In the genomic region with DNA sequence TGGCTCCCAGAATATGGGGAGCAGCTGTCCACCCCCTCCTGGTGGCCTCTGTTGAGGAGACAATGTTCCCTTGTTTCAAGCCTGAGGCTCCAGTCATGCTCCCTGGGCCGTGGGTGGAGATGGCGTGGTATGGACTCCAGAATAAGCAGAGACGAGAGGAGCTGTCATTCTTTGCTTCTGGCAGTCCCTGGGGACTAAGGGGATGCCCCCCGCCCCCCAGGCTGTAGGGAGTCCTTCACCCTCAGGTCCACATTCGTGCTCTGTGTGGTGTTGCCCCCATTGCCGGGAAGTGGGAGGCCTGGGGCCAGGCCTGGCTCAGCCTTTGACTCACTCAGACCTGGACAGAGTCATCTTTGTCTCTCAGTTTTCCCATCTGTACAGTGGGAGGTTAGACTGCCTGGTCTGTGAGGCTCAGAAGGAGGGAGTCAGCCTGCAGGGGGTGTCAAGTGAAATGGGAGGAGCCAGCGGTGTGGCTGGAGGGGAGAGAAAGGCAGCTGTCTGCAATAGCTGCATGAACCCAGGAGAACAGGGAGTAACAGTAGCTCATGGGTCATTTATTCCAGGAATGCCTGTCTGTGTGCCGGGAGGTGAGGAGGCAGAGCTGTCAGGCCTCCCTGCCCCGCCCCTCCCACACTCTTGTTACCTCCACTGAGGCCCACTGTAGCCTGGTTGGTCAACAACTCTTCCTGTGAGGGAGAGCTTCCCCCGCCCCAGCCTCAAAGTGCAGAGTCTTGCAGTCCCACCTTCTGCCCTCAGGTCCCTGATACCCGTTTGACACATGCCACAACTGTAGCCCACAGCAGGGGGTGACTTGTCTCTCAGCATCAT, we compare ENCODE assay signal across 1 cellular context.
A peak's percentile ranks its signal among the peaks of the same experiment; 100 is the strongest.
TF ChIP-seq lines count a peak whose summit lies in the region.

No MANE protein-coding gene starts in this region.

TF ChIP-seq in HepG2, 621 proteins besides CTCF, POLR2A, EP300 and RAD21 (continued from another document and continues in another):
- TF ChIP-seq, protein P1, sequence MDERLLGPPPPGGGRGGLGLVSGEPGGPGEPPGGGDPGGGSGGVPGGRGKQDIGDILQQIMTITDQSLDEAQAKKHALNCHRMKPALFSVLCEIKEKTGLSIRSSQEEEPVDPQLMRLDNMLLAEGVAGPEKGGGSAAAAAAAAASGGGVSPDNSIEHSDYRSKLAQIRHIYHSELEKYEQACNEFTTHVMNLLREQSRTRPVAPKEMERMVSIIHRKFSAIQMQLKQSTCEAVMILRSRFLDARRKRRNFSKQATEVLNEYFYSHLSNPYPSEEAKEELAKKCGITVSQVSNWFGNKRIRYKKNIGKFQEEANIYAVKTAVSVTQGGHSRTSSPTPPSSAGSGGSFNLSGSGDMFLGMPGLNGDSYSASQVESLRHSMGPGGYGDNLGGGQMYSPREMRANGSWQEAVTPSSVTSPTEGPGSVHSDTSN (CRISPR knock-in tag; IDR thresholded peaks at IDR 0.05) = peak; percentile 57; the same call in 1 of the 2 replicates
- 0 out of 2 replicates have a peak, but pooled peaks have one; percentile 46 for TF ChIP-seq FOXK1 (CRISPR knock-in tag; IDR thresholded peaks at IDR 0.05; ENCODE audit: borderline replicate concordance, low read depth)
- peak; percentile 47; the same call in 1 of the 2 replicates for TF ChIP-seq NRL (CRISPR knock-in tag; IDR thresholded peaks at IDR 0.05; ENCODE audit: borderline replicate concordance)
- TF ChIP-seq, protein P2, sequence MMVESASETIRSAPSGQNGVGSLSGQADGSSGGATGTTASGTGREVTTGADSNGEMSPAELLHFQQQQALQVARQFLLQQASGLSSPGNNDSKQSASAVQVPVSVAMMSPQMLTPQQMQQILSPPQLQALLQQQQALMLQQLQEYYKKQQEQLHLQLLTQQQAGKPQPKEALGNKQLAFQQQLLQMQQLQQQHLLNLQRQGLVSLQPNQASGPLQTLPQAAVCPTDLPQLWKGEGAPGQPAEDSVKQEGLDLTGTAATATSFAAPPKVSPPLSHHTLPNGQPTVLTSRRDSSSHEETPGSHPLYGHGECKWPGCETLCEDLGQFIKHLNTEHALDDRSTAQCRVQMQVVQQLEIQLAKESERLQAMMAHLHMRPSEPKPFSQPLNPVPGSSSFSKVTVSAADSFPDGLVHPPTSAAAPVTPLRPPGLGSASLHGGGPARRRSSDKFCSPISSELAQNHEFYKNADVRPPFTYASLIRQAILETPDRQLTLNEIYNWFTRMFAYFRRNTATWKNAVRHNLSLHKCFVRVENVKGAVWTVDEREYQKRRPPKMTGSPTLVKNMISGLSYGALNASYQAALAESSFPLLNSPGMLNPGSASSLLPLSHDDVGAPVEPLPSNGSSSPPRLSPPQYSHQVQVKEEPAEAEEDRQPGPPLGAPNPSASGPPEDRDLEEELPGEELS (CRISPR knock-in tag; IDR thresholded peaks at IDR 0.05) = peak; percentile 83
- peak; percentile 91 for TF ChIP-seq ADNP (CRISPR knock-in tag; IDR thresholded peaks at IDR 0.05)
- peak; percentile 36; the same call in 1 of the 2 replicates for TF ChIP-seq NFYC (CRISPR knock-in tag; IDR thresholded peaks at IDR 0.05)
- TF ChIP-seq TAF1 (CRISPR knock-in tag; IDR thresholded peaks at IDR 0.05) = peak; percentile 25; the same call in 1 of the 2 replicates
- peak; percentile 91 for TF ChIP-seq ZNF292 (CRISPR knock-in tag; IDR thresholded peaks at IDR 0.05; ENCODE audit: borderline replicate concordance, low read depth)
- TF ChIP-seq, protein P3, sequence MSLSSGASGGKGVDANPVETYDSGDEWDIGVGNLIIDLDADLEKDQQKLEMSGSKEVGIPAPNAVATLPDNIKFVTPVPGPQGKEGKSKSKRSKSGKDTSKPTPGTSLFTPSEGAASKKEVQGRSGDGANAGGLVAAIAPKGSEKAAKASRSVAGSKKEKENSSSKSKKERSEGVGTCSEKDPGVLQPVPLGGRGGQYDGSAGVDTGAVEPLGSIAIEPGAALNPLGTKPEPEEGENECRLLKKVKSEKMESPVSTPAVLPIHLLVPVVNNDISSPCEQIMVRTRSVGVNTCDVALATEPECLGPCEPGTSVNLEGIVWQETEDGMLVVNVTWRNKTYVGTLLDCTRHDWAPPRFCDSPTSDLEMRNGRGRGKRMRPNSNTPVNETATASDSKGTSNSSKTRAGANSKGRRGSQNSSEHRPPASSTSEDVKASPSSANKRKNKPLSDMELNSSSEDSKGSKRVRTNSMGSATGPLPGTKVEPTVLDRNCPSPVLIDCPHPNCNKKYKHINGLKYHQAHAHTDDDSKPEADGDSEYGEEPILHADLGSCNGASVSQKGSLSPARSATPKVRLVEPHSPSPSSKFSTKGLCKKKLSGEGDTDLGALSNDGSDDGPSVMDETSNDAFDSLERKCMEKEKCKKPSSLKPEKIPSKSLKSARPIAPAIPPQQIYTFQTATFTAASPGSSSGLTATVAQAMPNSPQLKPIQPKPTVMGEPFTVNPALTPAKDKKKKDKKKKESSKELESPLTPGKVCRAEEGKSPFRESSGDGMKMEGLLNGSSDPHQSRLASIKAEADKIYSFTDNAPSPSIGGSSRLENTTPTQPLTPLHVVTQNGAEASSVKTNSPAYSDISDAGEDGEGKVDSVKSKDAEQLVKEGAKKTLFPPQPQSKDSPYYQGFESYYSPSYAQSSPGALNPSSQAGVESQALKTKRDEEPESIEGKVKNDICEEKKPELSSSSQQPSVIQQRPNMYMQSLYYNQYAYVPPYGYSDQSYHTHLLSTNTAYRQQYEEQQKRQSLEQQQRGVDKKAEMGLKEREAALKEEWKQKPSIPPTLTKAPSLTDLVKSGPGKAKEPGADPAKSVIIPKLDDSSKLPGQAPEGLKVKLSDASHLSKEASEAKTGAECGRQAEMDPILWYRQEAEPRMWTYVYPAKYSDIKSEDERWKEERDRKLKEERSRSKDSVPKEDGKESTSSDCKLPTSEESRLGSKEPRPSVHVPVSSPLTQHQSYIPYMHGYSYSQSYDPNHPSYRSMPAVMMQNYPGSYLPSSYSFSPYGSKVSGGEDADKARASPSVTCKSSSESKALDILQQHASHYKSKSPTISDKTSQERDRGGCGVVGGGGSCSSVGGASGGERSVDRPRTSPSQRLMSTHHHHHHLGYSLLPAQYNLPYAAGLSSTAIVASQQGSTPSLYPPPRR (CRISPR knock-in tag; IDR thresholded peaks at IDR 0.05; ENCODE audit: borderline replicate concordance) = peak; percentile 73; the same call in 1 of the 2 replicates
- peak; percentile 54; the same call in 1 of the 2 replicates for TF ChIP-seq KLF11 (CRISPR knock-in tag; IDR thresholded peaks at IDR 0.05)
- TF ChIP-seq KDM1A (CRISPR knock-in tag; IDR thresholded peaks at IDR 0.05) = peak; percentile 97
- TF ChIP-seq, protein P4, sequence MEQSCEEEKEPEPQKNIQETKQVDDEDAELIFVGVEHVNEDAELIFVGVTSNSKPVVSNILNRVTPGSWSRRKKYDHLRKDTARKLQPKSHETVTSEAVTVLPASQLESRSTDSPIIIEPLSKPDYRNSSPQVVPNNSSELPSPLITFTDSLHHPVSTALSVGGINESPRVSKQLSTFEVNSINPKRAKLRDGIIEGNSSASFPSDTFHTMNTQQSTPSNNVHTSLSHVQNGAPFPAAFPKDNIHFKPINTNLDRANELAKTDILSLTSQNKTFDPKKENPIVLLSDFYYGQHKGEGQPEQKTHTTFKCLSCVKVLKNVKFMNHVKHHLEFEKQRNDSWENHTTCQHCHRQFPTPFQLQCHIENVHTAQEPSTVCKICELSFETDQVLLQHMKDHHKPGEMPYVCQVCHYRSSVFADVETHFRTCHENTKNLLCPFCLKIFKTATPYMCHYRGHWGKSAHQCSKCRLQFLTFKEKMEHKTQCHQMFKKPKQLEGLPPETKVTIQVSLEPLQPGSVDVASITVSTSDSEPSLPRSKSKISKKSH (CRISPR knock-in tag; IDR thresholded peaks at IDR 0.05; ENCODE audit: borderline replicate concordance) = peak; percentile 55; the same call in 1 of the 2 replicates
- peak; percentile 35; the same call in 1 of the 2 replicates for TF ChIP-seq ZNF768 (CRISPR knock-in tag; IDR thresholded peaks at IDR 0.05)
- TF ChIP-seq ATM (IDR thresholded peaks at IDR 0.05; ENCODE audit: borderline replicate concordance) = no peak
- TF ChIP-seq, protein P5, sequence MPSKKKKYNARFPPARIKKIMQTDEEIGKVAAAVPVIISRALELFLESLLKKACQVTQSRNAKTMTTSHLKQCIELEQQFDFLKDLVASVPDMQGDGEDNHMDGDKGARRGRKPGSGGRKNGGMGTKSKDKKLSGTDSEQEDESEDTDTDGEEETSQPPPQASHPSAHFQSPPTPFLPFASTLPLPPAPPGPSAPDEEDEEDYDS (CRISPR knock-in tag; IDR thresholded peaks at IDR 0.05) = peak; percentile 33; the same call in 1 of the 2 replicates
- TF ChIP-seq, protein P6, sequence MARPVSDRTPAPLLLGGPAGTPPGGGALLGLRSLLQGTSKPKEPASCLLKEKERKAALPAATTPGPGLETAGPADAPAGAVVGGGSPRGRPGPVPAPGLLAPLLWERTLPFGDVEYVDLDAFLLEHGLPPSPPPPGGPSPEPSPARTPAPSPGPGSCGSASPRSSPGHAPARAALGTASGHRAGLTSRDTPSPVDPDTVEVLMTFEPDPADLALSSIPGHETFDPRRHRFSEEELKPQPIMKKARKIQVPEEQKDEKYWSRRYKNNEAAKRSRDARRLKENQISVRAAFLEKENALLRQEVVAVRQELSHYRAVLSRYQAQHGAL (CRISPR knock-in tag; IDR thresholded peaks at IDR 0.05; ENCODE audit: not compliant biosample characterization) = no peak
- TF ChIP-seq ZNF180 (CRISPR knock-in tag; IDR thresholded peaks at IDR 0.05; ENCODE audit: borderline replicate concordance, low read depth) = no peak
- 0 out of 2 replicates have a peak, but pooled peaks have one; percentile 20 for TF ChIP-seq KDM6A (CRISPR knock-in tag; IDR thresholded peaks at IDR 0.05; ENCODE audit: low read depth)
- TF ChIP-seq FOXO1 (CRISPR knock-in tag; IDR thresholded peaks at IDR 0.05) = peak; percentile 79; the same call in 1 of the 2 replicates
- peak; percentile 88; the same call in 1 of the 2 replicates for TF ChIP-seq ZNF614 (CRISPR knock-in tag; IDR thresholded peaks at IDR 0.05; ENCODE audit: borderline replicate concordance)
- TF ChIP-seq, protein P7, sequence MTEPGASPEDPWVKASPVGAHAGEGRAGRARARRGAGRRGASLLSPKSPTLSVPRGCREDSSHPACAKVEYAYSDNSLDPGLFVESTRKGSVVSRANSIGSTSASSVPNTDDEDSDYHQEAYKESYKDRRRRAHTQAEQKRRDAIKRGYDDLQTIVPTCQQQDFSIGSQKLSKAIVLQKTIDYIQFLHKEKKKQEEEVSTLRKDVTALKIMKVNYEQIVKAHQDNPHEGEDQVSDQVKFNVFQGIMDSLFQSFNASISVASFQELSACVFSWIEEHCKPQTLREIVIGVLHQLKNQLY (CRISPR knock-in tag; IDR thresholded peaks at IDR 0.05) = peak; percentile 62; the same call in 1 of the 2 replicates
- no peak for TF ChIP-seq ZNF101 (CRISPR knock-in tag; IDR thresholded peaks at IDR 0.05; ENCODE audit: borderline replicate concordance, low read depth)
- peak; percentile 36 for TF ChIP-seq CEBPG (CRISPR knock-in tag; IDR thresholded peaks at IDR 0.05)
- peak; percentile 17; the same call in 1 of the 2 replicates for TF ChIP-seq STAG1 (CRISPR knock-in tag; IDR thresholded peaks at IDR 0.05)
- TF ChIP-seq IRF2 (CRISPR knock-in tag; IDR thresholded peaks at IDR 0.05) = peak; percentile 43; the same call in 1 of the 2 replicates
- TF ChIP-seq RFXAP (CRISPR knock-in tag; IDR thresholded peaks at IDR 0.05; ENCODE audit: borderline replicate concordance) = peak; percentile 77; the same call in 1 of the 2 replicates
- TF ChIP-seq ZNF350 (CRISPR knock-in tag; IDR thresholded peaks at IDR 0.05; ENCODE audit: borderline replicate concordance, low read depth) = no peak
- peak; percentile 83 for TF ChIP-seq PHF21A (CRISPR knock-in tag; IDR thresholded peaks at IDR 0.05)
- TF ChIP-seq, protein P8, sequence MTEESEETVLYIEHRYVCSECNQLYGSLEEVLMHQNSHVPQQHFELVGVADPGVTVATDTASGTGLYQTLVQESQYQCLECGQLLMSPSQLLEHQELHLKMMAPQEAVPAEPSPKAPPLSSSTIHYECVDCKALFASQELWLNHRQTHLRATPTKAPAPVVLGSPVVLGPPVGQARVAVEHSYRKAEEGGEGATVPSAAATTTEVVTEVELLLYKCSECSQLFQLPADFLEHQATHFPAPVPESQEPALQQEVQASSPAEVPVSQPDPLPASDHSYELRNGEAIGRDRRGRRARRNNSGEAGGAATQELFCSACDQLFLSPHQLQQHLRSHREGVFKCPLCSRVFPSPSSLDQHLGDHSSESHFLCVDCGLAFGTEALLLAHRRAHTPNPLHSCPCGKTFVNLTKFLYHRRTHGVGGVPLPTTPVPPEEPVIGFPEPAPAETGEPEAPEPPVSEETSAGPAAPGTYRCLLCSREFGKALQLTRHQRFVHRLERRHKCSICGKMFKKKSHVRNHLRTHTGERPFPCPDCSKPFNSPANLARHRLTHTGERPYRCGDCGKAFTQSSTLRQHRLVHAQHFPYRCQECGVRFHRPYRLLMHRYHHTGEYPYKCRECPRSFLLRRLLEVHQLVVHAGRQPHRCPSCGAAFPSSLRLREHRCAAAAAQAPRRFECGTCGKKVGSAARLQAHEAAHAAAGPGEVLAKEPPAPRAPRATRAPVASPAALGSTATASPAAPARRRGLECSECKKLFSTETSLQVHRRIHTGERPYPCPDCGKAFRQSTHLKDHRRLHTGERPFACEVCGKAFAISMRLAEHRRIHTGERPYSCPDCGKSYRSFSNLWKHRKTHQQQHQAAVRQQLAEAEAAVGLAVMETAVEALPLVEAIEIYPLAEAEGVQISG (CRISPR knock-in tag; IDR thresholded peaks at IDR 0.05) = peak; percentile 62
- TF ChIP-seq FOSL1 (CRISPR knock-in tag; IDR thresholded peaks at IDR 0.05; ENCODE audit: borderline replicate concordance) = no peak
- no peak for TF ChIP-seq ZNF484 (CRISPR knock-in tag; IDR thresholded peaks at IDR 0.05; ENCODE audit: borderline replicate concordance, low read depth)
- no peak for TF ChIP-seq SUZ12 (IDR thresholded peaks at IDR 0.05; ENCODE audit: low read depth, low read length)
- TF ChIP-seq ISL2 (CRISPR knock-in tag; IDR thresholded peaks at IDR 0.05) = peak; percentile 59
- TF ChIP-seq SMAD3 (CRISPR knock-in tag; IDR thresholded peaks at IDR 0.05) = peak; percentile 43; the same call in 1 of the 2 replicates
- TF ChIP-seq, protein P9, sequence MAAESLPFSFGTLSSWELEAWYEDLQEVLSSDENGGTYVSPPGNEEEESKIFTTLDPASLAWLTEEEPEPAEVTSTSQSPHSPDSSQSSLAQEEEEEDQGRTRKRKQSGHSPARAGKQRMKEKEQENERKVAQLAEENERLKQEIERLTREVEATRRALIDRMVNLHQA (CRISPR knock-in tag; IDR thresholded peaks at IDR 0.05) = no peak
- TF ChIP-seq ZNF10 (CRISPR knock-in tag; IDR thresholded peaks at IDR 0.05; ENCODE audit: borderline replicate concordance, low read depth) = no peak
- peak; percentile 11 for TF ChIP-seq XRCC5 (optimal IDR thresholded peaks at IDR 0.05; ENCODE audit: low read length)
- TF ChIP-seq MED1 (CRISPR knock-in tag; IDR thresholded peaks at IDR 0.05) = peak; percentile 71
- TF ChIP-seq GATAD1 (CRISPR knock-in tag; IDR thresholded peaks at IDR 0.05) = 0 out of 2 replicates have a peak, but pooled peaks have one; percentile 32
- no peak for TF ChIP-seq ZNF12 (CRISPR knock-in tag; IDR thresholded peaks at IDR 0.05)
- no peak for TF ChIP-seq ZNF839 (CRISPR knock-in tag; IDR thresholded peaks at IDR 0.05; ENCODE audit: borderline replicate concordance)
- peak; percentile 19 for TF ChIP-seq CCAR2 (optimal IDR thresholded peaks at IDR 0.05; ENCODE audit: low read depth, low read length)
- peak; percentile 22; the same call in 1 of the 2 replicates for TF ChIP-seq HOXD1 (CRISPR knock-in tag; IDR thresholded peaks at IDR 0.05)
- peak; percentile 52; the same call in 1 of the 2 replicates for TF ChIP-seq ERF (CRISPR knock-in tag; IDR thresholded peaks at IDR 0.05)
- TF ChIP-seq ZNF501 (CRISPR knock-in tag; IDR thresholded peaks at IDR 0.05) = peak; percentile 79
- peak; percentile 67 for TF ChIP-seq MIER3 (CRISPR knock-in tag; IDR thresholded peaks at IDR 0.05; ENCODE audit: borderline replicate concordance)
- peak; percentile 43; the same call in 1 of the 2 replicates for TF ChIP-seq ZNF788 (CRISPR knock-in tag; IDR thresholded peaks at IDR 0.05; ENCODE audit: borderline replicate concordance)
